Comparison of ENCODE assay signal across 11 cellular contexts in genomic region chr19:36246006-36246391, GRCh38. TPM values are rescaled to one million over a fixed set of nuclear protein-coding genes. Genes with fewer than 3 reads are reported as not detected.
A peak's percentile ranks its signal among the peaks of the same experiment; 100 is the strongest.
DNase-seq lines count a peak whose midpoint lies in the region; ATAC-seq and TF ChIP-seq lines count a peak whose summit lies in the region.
"Had no signal": no experiment of that assay in that cellular context is flagged by ENCODE, and none has a peak within 500 bp of the region (broad histone marks: within the 10 kb centered on the region; RNA-seq: fewer than 3 reads in every experiment).

No MANE protein-coding gene starts in this region.

- peaks cover 17% of the 10 kb centered on the region for H3K36me3 Mint-ChIP-seq in activated naive CD4-positive, alpha-beta T cell treated with anti-CD3 and anti-CD28 coated beads for 36 hours (ENCODE audit: low read depth)

- H3K36me3 ChIP-seq in lower lobe of right lung (no peaks in the 10 kb centered on the region), MG63 (no peaks in the 10 kb centered on the region)

- no peaks in the 10 kb centered on the region for H3K27me3 ChIP-seq in lower lobe of right lung (ENCODE audit: low read depth)
- H3K27me3 ChIP-seq in MG63 = peaks cover 20% of the 10 kb centered on the region

- CTCF ChIA-PET in activated naive CD4-positive, alpha-beta T cell treated with anti-CD3 and anti-CD28 coated beads for 36 hours (lab: Charles Lee) = no interaction called here

- H3K27ac ChIP-seq in coronary artery (no peak overlapping the region), lower lobe of right lung (no peak overlapping the region)
- H3K27ac ChIP-seq: parathyroid adenoma had no signal

- H3K4me1 ChIP-seq in lower lobe of right lung = no peaks in the 10 kb centered on the region
- H3K4me1 ChIP-seq: parathyroid adenoma had no signal

- H3K4me3 ChIP-seq in coronary artery = peak overlapping the region; percentile 54
- H3K4me3 ChIP-seq in lower lobe of right lung = peak overlapping the region; percentile 44
- H3K4me3 ChIP-seq in MG63 = no peak overlapping the region

- peaks cover 17% of the 10 kb centered on the region for H3K9me3 ChIP-seq in lower lobe of right lung
- H3K9me3 ChIP-seq in MG63 = peaks cover 14% of the 10 kb centered on the region

- H3K27me3 Mint-ChIP-seq in activated naive CD4-positive, alpha-beta T cell treated with anti-CD3 and anti-CD28 coated beads for 36 hours (ENCODE audit: low read depth) = peaks cover 6% of the 10 kb centered on the region

- peaks cover 2% of the 10 kb centered on the region for H3K4me1 Mint-ChIP-seq in activated naive CD4-positive, alpha-beta T cell treated with anti-CD3 and anti-CD28 coated beads for 36 hours (ENCODE audit: low read depth)

- peaks cover 45% of the 10 kb centered on the region for H3K9me3 Mint-ChIP-seq in activated naive CD4-positive, alpha-beta T cell treated with anti-CD3 and anti-CD28 coated beads for 36 hours

- no peak for TF ChIP-seq CTCF in coronary artery (IDR thresholded peaks at IDR 0.05)
- no peak for TF ChIP-seq CTCF in lower lobe of right lung (IDR thresholded peaks at IDR 0.05)

- H3K27ac Mint-ChIP-seq in activated naive CD4-positive, alpha-beta T cell treated with anti-CD3 and anti-CD28 coated beads for 36 hours = no peak overlapping the region

- H3K4me3 Mint-ChIP-seq in activated naive CD4-positive, alpha-beta T cell treated with anti-CD3 and anti-CD28 coated beads for 36 hours = no peak overlapping the region

- peak in 1 of 2 donors; percentile 37 for ATAC-seq in lower lobe of right lung

- intact Hi-C loops in lower lobe of right lung (cut with DNase I) = no loop called here
- intact Hi-C loops in activated naive CD4-positive, alpha-beta T cell treated with anti-CD3 and anti-CD28 coated beads for 36 hours (cut with micrococcal nuclease) = no loop called here

- DNase-seq in NCI-H748 (lab: John Stamatoyannopoulos, UW; ENCODE audit: unreplicated experiment) (peak; percentile 37), NCI-H748 treated with DMSO at 0.1 percent for 48 hours (lab: John Stamatoyannopoulos, UW) (no peak), coronary artery (ENCODE audit: low spot score) (no peak), lower lobe of right lung (no peak), superior temporal gyrus (ENCODE audit: extremely low spot score) (peak; percentile 39), MG63 (no peak), AML-193 (lab: John Stamatoyannopoulos, UW) (no peak)
- no peak for DNase-seq in activated naive CD4-positive, alpha-beta T cell treated with anti-CD3 and anti-CD28 coated beads for 36 hours
- DNase-seq: NCI-H69, T-helper 1 cell had no signal

RNA-seq across cellular contexts. Expression of gene ZNF146, which starts 31.1 kb away (rescaled TPM):
- total RNA-seq in lower lobe of right lung = 37.3 TPM
- 10 to 100 TPM; 78.2 to 79.2 TPM for total RNA-seq in activated naive CD4-positive, alpha-beta T cell treated with anti-CD3 and anti-CD28 coated beads for 36 hours
- 42.5 and 89.2 TPM in 2 replicates for total RNA-seq in MG63 (2014; rRNA removed; shearing (Covaris generic); ENCODE audit: low replicate concordance)

RNA-seq across cellular contexts. Expression of gene ZNF565, which starts 31.5 kb away (rescaled TPM):
- total RNA-seq in lower lobe of right lung = 3.7 TPM
- 1 to 10 TPM; 2.0 to 2.2 TPM for total RNA-seq in activated naive CD4-positive, alpha-beta T cell treated with anti-CD3 and anti-CD28 coated beads for 36 hours
- total RNA-seq in MG63 (2014; rRNA removed; shearing (Covaris generic); ENCODE audit: low replicate concordance) = 3.0 and 3.9 TPM in 2 replicates

Comparison
In these comparisons a context has a peak if more than half of its experiments do, and no peak if none do; other contexts are left out.
1. DNase-seq: peak in NCI-H748 (single experiment) and superior temporal gyrus (single experiment); none in NCI-H748 treated with DMSO at 0.1 percent for 48 hours (single experiment), coronary artery (single experiment), lower lobe of right lung (single experiment), activated naive CD4-positive, alpha-beta T cell treated with anti-CD3 and anti-CD28 coated beads for 36 hours (single experiment), MG63 (single experiment) and AML-193 (0 of 2).